8 cellular contexts compared by ENCODE assay signal in genomic region chr21:34243562-34243961, GRCh38.
A peak's percentile ranks its signal among the peaks of the same experiment; 100 is the strongest.
DNase-seq lines count a peak whose midpoint lies in the region; ATAC-seq and TF ChIP-seq lines count a peak whose summit lies in the region.

No MANE protein-coding gene starts in this region.

- ATAC-seq in upper lobe of left lung (ENCODE audit: low FRiP score in 2 of 2) (peak; percentile 41 to 50), GM18505 (IDR thresholded peaks at IDR 0.05; ENCODE audit: unreplicated experiment) (no peak)

- H3K4me1 ChIP-seq in Caco-2, result no peaks in the 10 kb centered on the region
- no peaks in the 10 kb centered on the region for H3K4me1 ChIP-seq in upper lobe of left lung

- TF ChIP-seq POLR2A in upper lobe of left lung (IDR thresholded peaks at IDR 0.05) (no peak), GM18505 (IDR thresholded peaks at IDR 0.05; ENCODE audit: borderline replicate concordance, extremely low read depth, insufficient read depth, insufficient read length) (no peak)

- no peaks in the 10 kb centered on the region for H3K9me3 Mint-ChIP-seq in Caco-2 (ENCODE audit: unreplicated experiment)

- no peak overlapping the region for H3K27ac Mint-ChIP-seq in Caco-2 (ENCODE audit: unreplicated experiment)

- TF ChIP-seq EP300 in upper lobe of left lung (IDR thresholded peaks at IDR 0.05), result no peak

- no peak overlapping the region for H2AFZ ChIP-seq in SU-DHL-6 (ENCODE audit: low read depth, low read length, severe bottlenecking)

- H3F3A ChIP-seq in SU-DHL-6 (ENCODE audit: insufficient read depth), result no peaks in the 10 kb centered on the region

- no peaks in the 10 kb centered on the region for H3K79me2 ChIP-seq in SU-DHL-6 (ENCODE audit: insufficient read depth, low read length)

- no peaks in the 10 kb centered on the region for H3K36me3 Mint-ChIP-seq in Caco-2 (ENCODE audit: insufficient read depth, unreplicated experiment)

- BruUV-seq in Caco-2 (replicated peaks; lab: Mats Ljungman, UMichigan), result no TSS peak

- H3K27me3 Mint-ChIP-seq in Caco-2 (ENCODE audit: insufficient read depth, unreplicated experiment), result no peaks in the 10 kb centered on the region

- POLR2A ChIA-PET in Caco-2 (lab: Charles Lee), result no interaction called here

- H3K4me2 ChIP-seq in SU-DHL-6 (ENCODE audit: low read depth, low read length, poor library complexity, severe bottlenecking), result no peak overlapping the region

- CTCF ChIA-PET in Caco-2 (lab: Charles Lee), result no interaction called here

- H3K9me3 ChIP-seq in Caco-2 (no peaks in the 10 kb centered on the region), SU-DHL-6 (ENCODE audit: insufficient read depth, low read length) (no peaks in the 10 kb centered on the region), upper lobe of left lung (peaks cover 0 to 10% (median 3%) of the 10 kb centered on the region in 4 donors)

- no peak overlapping the region for H3K4me3 ChIP-seq in Caco-2 (ENCODE audit: low read depth, low read length)
- no peak overlapping the region for H3K4me3 ChIP-seq in SU-DHL-6 (ENCODE audit: insufficient read depth, low read length, poor library complexity, severe bottlenecking)
- no peak overlapping the region for H3K4me3 ChIP-seq in upper lobe of left lung

- WGBS in upper lobe of left lung, 2 donors, result 67 to 70% methylated on average over 1 of the region's 1 CpG

- H3K9ac ChIP-seq in SU-DHL-6 (ENCODE audit: low read length), result no peak overlapping the region

- no peak overlapping the region for H3K4me3 Mint-ChIP-seq in Caco-2 (ENCODE audit: unreplicated experiment)

- TF ChIP-seq CTCF in Caco-2 (IDR thresholded peaks at IDR 0.05; ENCODE audit: insufficient read depth in 1 of 2, low read depth in 1 of 2, low read length in 1 of 2, severe bottlenecking in 1 of 2, unreplicated experiment in 1 of 2), result peak; percentile 33 to 44
- peak; percentile 12 for TF ChIP-seq CTCF in SU-DHL-6 (IDR thresholded peaks at IDR 0.05; ENCODE audit: insufficient read depth, low read length, poor library complexity, severe bottlenecking)
- peak in 4 of 6 experiments; percentile 17 to 34 (median 30) for TF ChIP-seq CTCF in upper lobe of left lung (IDR thresholded peaks at IDR 0.05)

- H3K27me3 ChIP-seq in Caco-2 (replicated peaks; ENCODE audit: control insufficient read depth, insufficient read depth, low read length) (no peaks in the 10 kb centered on the region), SU-DHL-6 (ENCODE audit: low read length) (no peaks in the 10 kb centered on the region), upper lobe of left lung (no peaks in the 10 kb centered on the region)

- no peaks in the 10 kb centered on the region for H3K9me2 ChIP-seq in SU-DHL-6 (replicated peaks; ENCODE audit: insufficient read depth, low read length)

- H4K20me1 ChIP-seq in SU-DHL-6 (ENCODE audit: low read depth, low read length), result no peaks in the 10 kb centered on the region

- H3K27ac ChIP-seq in SU-DHL-6 (ENCODE audit: low read depth, low read length), result no peak overlapping the region
- no peak overlapping the region for H3K27ac ChIP-seq in upper lobe of left lung

- H3K36me3 ChIP-seq in Caco-2 (ENCODE audit: control insufficient read depth, insufficient read depth, low read length) (no peaks in the 10 kb centered on the region), SU-DHL-6 (ENCODE audit: low read length) (no peaks in the 10 kb centered on the region), upper lobe of left lung (no peaks in the 10 kb centered on the region)

- intact Hi-C loops in Caco-2 (cut with micrococcal nuclease; ENCODE audit: unreplicated experiment), result loop anchor here (2.0 to 10.0 kb wide), 2 partner anchors 61 to 319 kb away; no protein-coding TSS in a partner anchor

- H3K4me1 Mint-ChIP-seq in Caco-2 (ENCODE audit: low read depth, unreplicated experiment), result no peaks in the 10 kb centered on the region

- DNase-seq in Caco-2 (peak in 1 of 2 experiments; percentile 15), HPDE6-E6E7 (ENCODE audit: extremely low spot score) (peak; percentile 16), glomerular endothelial cell (ENCODE audit: extremely low read depth, low read depth, low spot score) (peak; percentile 1), upper lobe of left lung (peak in 1 of 2 donors; percentile 50), NCI-H2081 (lab: John Stamatoyannopoulos, UW) (no peak), superior temporal gyrus (ENCODE audit: extremely low spot score) (no peak)

Comparison
In these comparisons a context has a peak if more than half of its experiments do, and no peak if none do; other contexts are left out.
1. DNase-seq: peak in HPDE6-E6E7 (single experiment) and glomerular endothelial cell (single experiment); none in NCI-H2081 (0 of 2) and superior temporal gyrus (single experiment).
2. Peak in every context shown above with its lines, with median percentiles within 50 percentile points of each other: CTCF ChIP-seq.